1 cellular context compared by ENCODE assay signal in the genomic region with DNA sequence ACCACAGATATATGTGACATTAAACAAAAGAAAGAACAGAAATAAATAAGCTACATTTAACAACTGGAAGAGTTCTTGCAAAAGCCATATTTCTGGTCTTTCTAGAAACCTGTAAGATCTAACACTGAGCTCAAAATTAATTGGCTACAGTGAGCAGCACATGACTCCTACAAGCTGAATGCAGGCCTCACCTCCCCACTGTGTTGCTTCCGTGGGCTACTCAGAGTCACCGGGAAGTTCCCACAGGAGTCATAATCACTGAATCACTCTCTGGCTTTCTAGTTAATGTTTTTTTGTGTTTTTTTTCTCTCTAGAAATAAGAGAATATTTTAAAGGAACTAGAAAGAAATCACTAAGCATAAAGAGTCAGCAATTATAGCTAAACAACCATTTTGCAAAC.
TF ChIP-seq lines count a peak whose summit lies in the region.

No MANE protein-coding gene starts in this region.

TF ChIP-seq in SK-N-SH treated with all-trans-retinoic acid at 6 μM for 48 hours, 23 proteins besides CTCF, POLR2A, EP300 and RAD21 (continued from another document):
- TF ChIP-seq, protein P1, sequence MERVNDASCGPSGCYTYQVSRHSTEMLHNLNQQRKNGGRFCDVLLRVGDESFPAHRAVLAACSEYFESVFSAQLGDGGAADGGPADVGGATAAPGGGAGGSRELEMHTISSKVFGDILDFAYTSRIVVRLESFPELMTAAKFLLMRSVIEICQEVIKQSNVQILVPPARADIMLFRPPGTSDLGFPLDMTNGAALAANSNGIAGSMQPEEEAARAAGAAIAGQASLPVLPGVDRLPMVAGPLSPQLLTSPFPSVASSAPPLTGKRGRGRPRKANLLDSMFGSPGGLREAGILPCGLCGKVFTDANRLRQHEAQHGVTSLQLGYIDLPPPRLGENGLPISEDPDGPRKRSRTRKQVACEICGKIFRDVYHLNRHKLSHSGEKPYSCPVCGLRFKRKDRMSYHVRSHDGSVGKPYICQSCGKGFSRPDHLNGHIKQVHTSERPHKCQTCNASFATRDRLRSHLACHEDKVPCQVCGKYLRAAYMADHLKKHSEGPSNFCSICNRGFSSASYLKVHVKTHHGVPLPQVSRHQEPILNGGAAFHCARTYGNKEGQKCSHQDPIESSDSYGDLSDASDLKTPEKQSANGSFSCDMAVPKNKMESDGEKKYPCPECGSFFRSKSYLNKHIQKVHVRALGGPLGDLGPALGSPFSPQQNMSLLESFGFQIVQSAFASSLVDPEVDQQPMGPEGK (CRISPR knock-in tag; IDR thresholded peaks at IDR 0.05; ENCODE audit: borderline replicate concordance), result no peak
- no peak for TF ChIP-seq RARB (CRISPR knock-in tag; IDR thresholded peaks at IDR 0.05)
TF ChIP-seq in SK-N-SH treated with all-trans-retinoic acid at 6 μM for 48 hours: peak in this region for 0.
